12 cellular contexts compared by ENCODE assay signal in genomic region chr9:112774006-112774996, GRCh38. TPM values are rescaled to one million over a fixed set of nuclear protein-coding genes. Genes with fewer than 3 reads are reported as not detected.
DNase-seq lines count a peak whose midpoint lies in the region; ATAC-seq and TF ChIP-seq lines count a peak whose summit lies in the region.
"Had no signal": no experiment of that assay in that cellular context is flagged by ENCODE, and none has a peak within 500 bp of the region (broad histone marks: within the 10 kb centered on the region; RNA-seq: fewer than 3 reads in every experiment).

No MANE protein-coding gene starts in this region.

- DNase-seq in MM.1S (peak; percentile 39), left kidney (ENCODE audit: low read depth, low spot score) (peak; percentile 45), NCI-H1436 (lab: John Stamatoyannopoulos, UW) (no peak), osteoblast (ENCODE audit: insufficient read length, low spot score, missing footprints) (no peak)
- no peak for DNase-seq in activated effector memory CD4-positive, alpha-beta T cell treated with anti-CD3 and anti-CD28 coated beads, Interleukin-2, amount 50 U/mL, for 16 hours
- DNase-seq: central memory CD4-positive, alpha-beta T cell; foreskin melanocyte; NCI-H1930; pancreas; stimulated activated CD4-positive, alpha-beta T cell treated with anti-CD3 and anti-CD28 coated beads, Interleukin-2, amount 100 ng/mL, for 48 hours had no signal

- H4K20me1 ChIP-seq in MM.1S (ENCODE audit: insufficient read depth, low read length) (0 out of 2 replicates have a peak, but pooled peaks cover 2% of the 10 kb centered on the region), osteoblast (ENCODE audit: insufficient read depth, low read length) (peaks cover 51% of the 10 kb centered on the region)

- no peak overlapping the region; the same call in 1 of the 2 replicates for H3K4me3 ChIP-seq in MM.1S (ENCODE audit: low read length)
- no peak overlapping the region for H3K4me3 ChIP-seq in osteoblast (ENCODE audit: insufficient read depth, low read length)
- H3K4me3 ChIP-seq: pancreas had no signal

- H3K4me1 ChIP-seq in MM.1S (ENCODE audit: low read length) (peaks cover 14% of the 10 kb centered on the region), osteoblast (ENCODE audit: insufficient read depth, low read length) (no peaks in the 10 kb centered on the region)

- no peak for TF ChIP-seq CTCF in MM.1S (IDR thresholded peaks at IDR 0.05; ENCODE audit: low read length)
- no peak for TF ChIP-seq CTCF in osteoblast (IDR thresholded peaks at IDR 0.05; ENCODE audit: extremely low read depth, low read depth, low read length)

- H3K4me2 ChIP-seq in MM.1S (ENCODE audit: low read depth, low read length) = peak overlapping the region; percentile 36
- no peak overlapping the region for H3K4me2 ChIP-seq in osteoblast (ENCODE audit: insufficient read depth, low read length)

- no peak overlapping the region for H3K9ac ChIP-seq in MM.1S (ENCODE audit: low read length)

- ATAC-seq in GM18861 (IDR thresholded peaks at IDR 0.05; ENCODE audit: unreplicated experiment) (peak; percentile 44), GM21786 (IDR thresholded peaks at IDR 0.05; ENCODE audit: unreplicated experiment) (peak; percentile 41)

- H3F3A ChIP-seq in MM.1S (ENCODE audit: insufficient read depth, low read length) = no peaks in the 10 kb centered on the region

- no peaks in the 10 kb centered on the region for H3K9me2 ChIP-seq in MM.1S (replicated peaks; ENCODE audit: insufficient read depth, low read length)

- H3K27ac ChIP-seq in MM.1S (ENCODE audit: low read length) = peak overlapping the region; percentile 11; the same call in 1 of the 2 replicates
- H3K27ac ChIP-seq in osteoblast (ENCODE audit: low read depth, low read length) = no peak overlapping the region
- H3K27ac ChIP-seq: pancreas had no signal

- H3K79me2 ChIP-seq in MM.1S (ENCODE audit: low read length) = peaks cover 27% of the 10 kb centered on the region
- H3K79me2 ChIP-seq in osteoblast (ENCODE audit: insufficient read depth, low read length) = peaks cover 71% of the 10 kb centered on the region

- H3K9me3 ChIP-seq in MM.1S (replicated peaks; ENCODE audit: insufficient read depth, low read length) (no peaks in the 10 kb centered on the region), osteoblast (ENCODE audit: low read depth, low read length) (no peaks in the 10 kb centered on the region)
- H3K9me3 ChIP-seq: pancreas had no signal

- H2AFZ ChIP-seq in MM.1S (ENCODE audit: low read length) = no peak overlapping the region
- H2AFZ ChIP-seq in osteoblast (ENCODE audit: low read length) = no peak overlapping the region

- H3K36me3 ChIP-seq in MM.1S (replicated peaks; ENCODE audit: insufficient read depth, low read length) = no peaks in the 10 kb centered on the region
- no peaks in the 10 kb centered on the region for H3K36me3 ChIP-seq in osteoblast (ENCODE audit: insufficient read depth, low read length)
- H3K36me3 ChIP-seq: pancreas had no signal

- no peaks in the 10 kb centered on the region for H3K27me3 ChIP-seq in MM.1S (replicated peaks; ENCODE audit: insufficient read depth, low read length)
- no peaks in the 10 kb centered on the region for H3K27me3 ChIP-seq in osteoblast (ENCODE audit: insufficient read depth, low read length)
- H3K27me3 ChIP-seq: pancreas had no signal

RNA-seq across cellular contexts. Expression of gene SNX30, which starts 23.7 kb away (rescaled TPM):
- total RNA-seq in osteoblast = 38.7 and 41.5 TPM in 2 replicates

RNA-seq across cellular contexts. Expression of gene INIP, which starts 56.4 kb away (rescaled TPM):
- total RNA-seq in osteoblast = 15.6 and 16.8 TPM in 2 replicates

Comparison
In these comparisons a context has a peak if more than half of its experiments do, and no peak if none do; other contexts are left out.
1. DNase-seq: peak in MM.1S (single experiment) and left kidney (single experiment); none in NCI-H1436 (single experiment), osteoblast (single experiment) and activated effector memory CD4-positive, alpha-beta T cell treated with anti-CD3 and anti-CD28 coated beads, Interleukin-2, amount 50 U/mL, for 16 hours (single experiment).